ENCODE assay signal across 10 cellular contexts in the genomic region with DNA sequence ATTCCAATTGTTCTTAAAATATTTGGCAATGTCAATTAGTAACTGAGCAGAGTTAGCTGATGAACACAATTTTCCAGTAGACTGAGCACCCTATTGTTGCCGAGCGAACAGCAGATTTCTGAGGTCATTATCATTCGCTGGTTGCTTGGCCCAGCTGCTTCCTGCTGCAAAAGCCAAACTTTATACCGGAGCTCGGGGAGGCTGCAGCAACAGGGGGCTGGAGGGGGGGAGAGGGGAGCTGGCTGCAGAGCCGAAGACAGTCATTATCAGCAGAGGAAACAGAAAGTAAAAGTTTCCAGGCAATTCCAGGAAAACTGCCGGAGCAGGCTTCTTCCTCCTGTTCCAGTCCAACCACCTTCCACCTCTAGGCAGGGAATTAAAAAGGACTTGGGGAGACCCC.
DNase-seq lines count a peak whose midpoint lies in the region; ATAC-seq, FAIRE-seq and TF ChIP-seq lines count a peak whose summit lies in the region.
"Had no signal": no experiment of that assay in that cellular context is flagged by ENCODE, and none has a peak within 500 bp of the region (broad histone marks: within the 10 kb centered on the region; RNA-seq: fewer than 3 reads in every experiment).

No MANE protein-coding gene starts in this region.

- H3K4me3 Mint-ChIP-seq in activated T-cell treated with anti-CD3 and anti-CD28 coated beads, Interleukin-2, amount 50 U/mL, for 72 hours, result no peak overlapping the region

- no peaks in the 10 kb centered on the region for H3K27me3 Mint-ChIP-seq in activated T-cell treated with anti-CD3 and anti-CD28 coated beads, Interleukin-2, amount 50 U/mL, for 72 hours (ENCODE audit: low read depth)
- H3K27me3 Mint-ChIP-seq: stimulated activated naive B cell treated with anti-CD40 and anti-IgM and Interleukin-4, amounts not matched to agents 10 μg/mL and 1 μg/mL and 100 μg/mL, for 72 hours had no signal

- peaks cover 8% of the 10 kb centered on the region for H3K4me1 ChIP-seq in testis

- 1 to 6% methylated on average over 7 of the region's 7 CpGs for WGBS in testis, 2 donors

- no peak for TF ChIP-seq CTCF in testis (IDR thresholded peaks at IDR 0.05)
- TF ChIP-seq CTCF in D721Med (IDR thresholded peaks at IDR 0.05; ENCODE audit: insufficient read depth, missing control alignments), result no peak

- no peaks in the 10 kb centered on the region for H3K27me3 ChIP-seq in testis

- no peaks in the 10 kb centered on the region for H3K4me1 Mint-ChIP-seq in activated T-cell treated with anti-CD3 and anti-CD28 coated beads, Interleukin-2, amount 50 U/mL, for 72 hours (ENCODE audit: low read depth)
- H3K4me1 Mint-ChIP-seq: stimulated activated naive B cell treated with anti-CD40 and anti-IgM and Interleukin-4, amounts not matched to agents 10 μg/mL and 1 μg/mL and 100 μg/mL, for 72 hours had no signal

- H3K9me3 ChIP-seq in testis, result no peaks in the 10 kb centered on the region

- no peak overlapping the region for H3K27ac Mint-ChIP-seq in activated T-cell treated with anti-CD3 and anti-CD28 coated beads, Interleukin-2, amount 50 U/mL, for 72 hours
- H3K27ac Mint-ChIP-seq: stimulated activated naive B cell treated with anti-CD40 and anti-IgM and Interleukin-4, amounts not matched to agents 10 μg/mL and 1 μg/mL and 100 μg/mL, for 72 hours had no signal

- intact Hi-C loops in testis (cut with DNase I; ENCODE audit: low total_unique reads) (no loop called here), left colon (cut with DNase I, micrococcal nuclease) (no loop called here)

- H3K36me3 ChIP-seq in testis (ENCODE audit: low read depth, missing control alignments), result no peaks in the 10 kb centered on the region

- H3K27ac ChIP-seq in testis, result no peak overlapping the region

- H3K9me3 Mint-ChIP-seq in activated T-cell treated with anti-CD3 and anti-CD28 coated beads, Interleukin-2, amount 50 U/mL, for 72 hours, result no peaks in the 10 kb centered on the region
- H3K9me3 Mint-ChIP-seq: stimulated activated naive B cell treated with anti-CD40 and anti-IgM and Interleukin-4, amounts not matched to agents 10 μg/mL and 1 μg/mL and 100 μg/mL, for 72 hours had no signal

- FAIRE-seq in D721Med (lab: Jason Lieb, UNC), result no peak

- DNase-seq in HK-2 (ENCODE audit: unreplicated experiment) (peak; percentile 0), cerebellar cortex (ENCODE audit: low spot score) (peak; percentile 44), kidney tubule cell (ENCODE audit: low spot score) (peak; percentile 76), testis (peak; percentile 60), D721Med (ENCODE audit: insufficient read length, low spot score) (no peak), left colon (no peak)
- DNase-seq in activated T-cell treated with anti-CD3 and anti-CD28 coated beads, Interleukin-2, amount 50 U/mL, for 72 hours, result no peak
- DNase-seq: activated CD4-positive, alpha-beta T cell treated with anti-CD3 and anti-CD28 coated beads, Interleukin-2, amount 50 U/mL, for 1 hour; stimulated activated naive B cell treated with anti-CD40 and anti-IgM and Interleukin-4, amounts not matched to agents 10 μg/mL and 1 μg/mL and 100 μg/mL, for 72 hours had no signal

- no peak for TF ChIP-seq POLR2A in testis (IDR thresholded peaks at IDR 0.05)

- ATAC-seq in HG03139 (IDR thresholded peaks at IDR 0.05; ENCODE audit: unreplicated experiment), result no peak
- no peak for ATAC-seq in activated T-cell treated with anti-CD3 and anti-CD28 coated beads, Interleukin-2, amount 50 U/mL, for 72 hours (replicated peaks in 1 of 2)
- no peak for ATAC-seq in left colon
- ATAC-seq: stimulated activated naive B cell treated with anti-CD40 and anti-IgM and Interleukin-4, amounts not matched to agents 10 μg/mL and 1 μg/mL and 100 μg/mL, for 72 hours had no signal

- no peak overlapping the region for H3K4me3 ChIP-seq in testis

- no peaks in the 10 kb centered on the region for H3K36me3 Mint-ChIP-seq in activated T-cell treated with anti-CD3 and anti-CD28 coated beads, Interleukin-2, amount 50 U/mL, for 72 hours (ENCODE audit: insufficient read depth in 2 of 2)
- H3K36me3 Mint-ChIP-seq: stimulated activated naive B cell treated with anti-CD40 and anti-IgM and Interleukin-4, amounts not matched to agents 10 μg/mL and 1 μg/mL and 100 μg/mL, for 72 hours had no signal

Comparison
In these comparisons a context has a peak if more than half of its experiments do, and no peak if none do; other contexts are left out.
1. DNase-seq: peak in HK-2 (single experiment), cerebellar cortex (single experiment), kidney tubule cell (single experiment) and testis (single experiment); none in D721Med (single experiment), activated T-cell treated with anti-CD3 and anti-CD28 coated beads, Interleukin-2, amount 50 U/mL, for 72 hours (0 of 2) and left colon (0 of 2).